Comparison of ENCODE assay signal across 8 cellular contexts in genomic region chr7:149856-150636, GRCh38. TPM values are rescaled to one million over a fixed set of nuclear protein-coding genes. Genes with fewer than 3 reads are reported as not detected.
A peak's percentile ranks its signal among the peaks of the same experiment; 100 is the strongest.
DNase-seq lines count a peak whose midpoint lies in the region; ATAC-seq and TF ChIP-seq lines count a peak whose summit lies in the region.

No MANE protein-coding gene starts in this region.

- peaks cover 4% of the 10 kb centered on the region for H3K36me3 Mint-ChIP-seq in activated CD4-positive, alpha-beta T cell treated with anti-CD3 and anti-CD28 coated beads for 36 hours (ENCODE audit: low read depth)
- H3K36me3 Mint-ChIP-seq in endodermal cell (ENCODE audit: low read depth): peaks cover 16% of the 10 kb centered on the region
- peaks cover 0 to 13% (median 4%) of the 10 kb centered on the region in 3 donors for H3K36me3 Mint-ChIP-seq in naive thymus-derived CD8-positive, alpha-beta T cell

- DNase-seq in activated CD4-positive, alpha-beta T cell treated with anti-CD3 and anti-CD28 coated beads for 36 hours: peak; percentile 65
- DNase-seq in endodermal cell (peak; percentile 73), DMS53 (lab: John Stamatoyannopoulos, UW) (no peak), iPS-NIHi11 (ENCODE audit: low spot score) (no peak)
- DNase-seq in naive thymus-derived CD8-positive, alpha-beta T cell: peak in 4 of 10 donors; percentile 19 to 66 (median 30)

- peak overlapping the region; percentile 87 for H3K4me3 Mint-ChIP-seq in activated CD4-positive, alpha-beta T cell treated with anti-CD3 and anti-CD28 coated beads for 36 hours
- peak overlapping the region; percentile 85 for H3K4me3 Mint-ChIP-seq in endodermal cell
- peak overlapping the region; percentile 65 to 94 (median 90) for H3K4me3 Mint-ChIP-seq in naive thymus-derived CD8-positive, alpha-beta T cell

- H3K27me3 Mint-ChIP-seq in activated CD4-positive, alpha-beta T cell treated with anti-CD3 and anti-CD28 coated beads for 36 hours: no peaks in the 10 kb centered on the region
- no peaks in the 10 kb centered on the region for H3K27me3 Mint-ChIP-seq in endodermal cell (ENCODE audit: insufficient read depth)
- peaks cover 0 to 3% (median 0%) of the 10 kb centered on the region in 5 donors for H3K27me3 Mint-ChIP-seq in naive thymus-derived CD8-positive, alpha-beta T cell

- no peaks in the 10 kb centered on the region for H3K9me3 Mint-ChIP-seq in activated CD4-positive, alpha-beta T cell treated with anti-CD3 and anti-CD28 coated beads for 36 hours (ENCODE audit: low read depth)
- H3K9me3 Mint-ChIP-seq in endodermal cell: no peaks in the 10 kb centered on the region
- H3K9me3 Mint-ChIP-seq in naive thymus-derived CD8-positive, alpha-beta T cell: no peaks in the 10 kb centered on the region

- WGBS in endodermal cell (ENCODE audit: insufficient coverage in 1 of 2, insufficient read length in 1 of 2), 2 experiments: 78 to 93% methylated on average over 17 to 37 of the region's 37 CpGs
- WGBS in thymus: 36% methylated on average over 37 of the region's 37 CpGs

- H3K9ac ChIP-seq in endodermal cell (ENCODE audit: extremely low read depth, low read length, poor library complexity, severe bottlenecking): peak overlapping the region; percentile 65

- H3K36me3 ChIP-seq in endodermal cell (ENCODE audit: control insufficient read depth, insufficient read depth, low read length) (peaks cover 12% of the 10 kb centered on the region), thymus (ENCODE audit: control insufficient read depth, insufficient read depth) (no peaks in the 10 kb centered on the region)

- H3K4me1 ChIP-seq in endodermal cell (ENCODE audit: control insufficient read depth, insufficient read depth, low read length): no peaks in the 10 kb centered on the region
- H3K4me1 ChIP-seq in thymus (ENCODE audit: control insufficient read depth, insufficient read depth, low read length): peaks cover 9% of the 10 kb centered on the region

- H3K27me3 ChIP-seq in endodermal cell (ENCODE audit: control insufficient read depth, insufficient read depth, low read length, poor library complexity, severe bottlenecking) (no peaks in the 10 kb centered on the region), thymus (ENCODE audit: control insufficient read depth, insufficient read depth) (no peaks in the 10 kb centered on the region)

- H3K4me3 ChIP-seq in endodermal cell (ENCODE audit: low read length): peak overlapping the region; percentile 86
- H3K4me3 ChIP-seq in thymus (ENCODE audit: low read length): peak overlapping the region; percentile 66

- H3K27ac Mint-ChIP-seq in activated CD4-positive, alpha-beta T cell treated with anti-CD3 and anti-CD28 coated beads for 36 hours: peak overlapping the region; percentile 82
- H3K27ac Mint-ChIP-seq in endodermal cell: peak overlapping the region; percentile 38
- peak overlapping the region; percentile 81 to 100 (median 98) for H3K27ac Mint-ChIP-seq in naive thymus-derived CD8-positive, alpha-beta T cell

- no peaks in the 10 kb centered on the region for H3K9me3 ChIP-seq in endodermal cell (ENCODE audit: control insufficient read depth, low read length)
- no peaks in the 10 kb centered on the region for H3K9me3 ChIP-seq in thymus (ENCODE audit: control insufficient read depth)

- intact Hi-C loops in activated CD4-positive, alpha-beta T cell treated with anti-CD3 and anti-CD28 coated beads for 36 hours (cut with DNase I, micrococcal nuclease): loop anchor here in 1 of 2 experiments (1.0 to 5.0 kb wide), 8 partner anchors 42 to 892 kb away; partner anchors contain the start of genes COX19, DNAAF5, FAM20C and GET4

- CTCF ChIA-PET in activated CD4-positive, alpha-beta T cell treated with anti-CD3 and anti-CD28 coated beads for 36 hours (lab: Charles Lee): no interaction called here

- peaks cover 13% of the 10 kb centered on the region for H3K4me1 Mint-ChIP-seq in activated CD4-positive, alpha-beta T cell treated with anti-CD3 and anti-CD28 coated beads for 36 hours
- H3K4me1 Mint-ChIP-seq in endodermal cell: peaks cover 15% of the 10 kb centered on the region
- H3K4me1 Mint-ChIP-seq in naive thymus-derived CD8-positive, alpha-beta T cell: peaks cover 10 to 25% (median 18%) of the 10 kb centered on the region in 4 donors

- TF ChIP-seq CTCF in endodermal cell (conservative IDR thresholded peaks at IDR 0.05): no peak

- ATAC-seq in GM18909 (IDR thresholded peaks at IDR 0.05; ENCODE audit: poor library complexity, unreplicated experiment) (peak; percentile 18), HG03521 (IDR thresholded peaks at IDR 0.05; ENCODE audit: unreplicated experiment) (peak; percentile 18)
- ATAC-seq in activated CD4-positive, alpha-beta T cell treated with anti-CD3 and anti-CD28 coated beads for 36 hours: peak; percentile 1
- ATAC-seq in naive thymus-derived CD8-positive, alpha-beta T cell: no peak

- POLR2A ChIA-PET in activated CD4-positive, alpha-beta T cell treated with anti-CD3 and anti-CD28 coated beads for 36 hours (lab: Charles Lee): no interaction called here
- POLR2A ChIA-PET in naive thymus-derived CD8-positive, alpha-beta T cell (lab: Charles Lee): interaction anchor here (0.5 to 1.3 kb wide), 4 partner anchors 9 to 467 kb away, joined by 3 to 5 read pairs (median 4); no protein-coding TSS in a partner anchor

- H3K27ac ChIP-seq in endodermal cell (ENCODE audit: low read depth, low read length): peak overlapping the region; percentile 98
- peak overlapping the region; percentile 98 for H3K27ac ChIP-seq in thymus (ENCODE audit: low read depth)

RNA-seq across cellular contexts. Expression of gene FAM20C, which starts 42.3 kb away (rescaled TPM):
- total RNA-seq in activated CD4-positive, alpha-beta T cell treated with anti-CD3 and anti-CD28 coated beads for 36 hours: under 1 TPM; 0.21 to 0.59 TPM
- 10 to 100 TPM; 33.5 to 53.5 TPM for total RNA-seq in endodermal cell
- polyA plus RNA-seq in endodermal cell (2013, experiment 1 of 2): 19.9 TPM
- 18.4 TPM for polyA plus RNA-seq in endodermal cell (2013, experiment 2 of 2)
- total RNA-seq in naive thymus-derived CD8-positive, alpha-beta T cell: under 1 TPM; 0.60 to 0.66 TPM
- not detected for polyA plus RNA-seq in naive thymus-derived CD8-positive, alpha-beta T cell
- polyA plus RNA-seq in thymus: 16.5 TPM

Comparison
In these comparisons a context has a peak if more than half of its experiments do, and no peak if none do; other contexts are left out.
1. ATAC-seq: peak in GM18909 (single experiment), HG03521 (single experiment) and activated CD4-positive, alpha-beta T cell treated with anti-CD3 and anti-CD28 coated beads for 36 hours (single experiment); none in naive thymus-derived CD8-positive, alpha-beta T cell (0 of 2).
2. DNase-seq: peak in activated CD4-positive, alpha-beta T cell treated with anti-CD3 and anti-CD28 coated beads for 36 hours (single experiment) and endodermal cell (single experiment); none in DMS53 (single experiment) and iPS-NIHi11 (single experiment).
3. H3K27ac Mint-ChIP-seq: peak in every context shown above with its lines; median percentile 98 in naive thymus-derived CD8-positive, alpha-beta T cell; 82 in activated CD4-positive, alpha-beta T cell treated with anti-CD3 and anti-CD28 coated beads for 36 hours; 38 in endodermal cell.
4. RNA of gene FAM20C, which starts 42.3 kb away (total RNA-seq): 33.5 to 53.5 TPM in endodermal cell; 0.60 to 0.66 TPM in naive thymus-derived CD8-positive, alpha-beta T cell and 0.21 to 0.59 TPM in activated CD4-positive, alpha-beta T cell treated with anti-CD3 and anti-CD28 coated beads for 36 hours; every median in the first group is over 10 times any median in the second.
5. Peak in every context shown above with its lines, with median percentiles within 50 percentile points of each other: H3K4me3 Mint-ChIP-seq.